ENCODE assay signal across 9 cellular contexts in the genomic region with DNA sequence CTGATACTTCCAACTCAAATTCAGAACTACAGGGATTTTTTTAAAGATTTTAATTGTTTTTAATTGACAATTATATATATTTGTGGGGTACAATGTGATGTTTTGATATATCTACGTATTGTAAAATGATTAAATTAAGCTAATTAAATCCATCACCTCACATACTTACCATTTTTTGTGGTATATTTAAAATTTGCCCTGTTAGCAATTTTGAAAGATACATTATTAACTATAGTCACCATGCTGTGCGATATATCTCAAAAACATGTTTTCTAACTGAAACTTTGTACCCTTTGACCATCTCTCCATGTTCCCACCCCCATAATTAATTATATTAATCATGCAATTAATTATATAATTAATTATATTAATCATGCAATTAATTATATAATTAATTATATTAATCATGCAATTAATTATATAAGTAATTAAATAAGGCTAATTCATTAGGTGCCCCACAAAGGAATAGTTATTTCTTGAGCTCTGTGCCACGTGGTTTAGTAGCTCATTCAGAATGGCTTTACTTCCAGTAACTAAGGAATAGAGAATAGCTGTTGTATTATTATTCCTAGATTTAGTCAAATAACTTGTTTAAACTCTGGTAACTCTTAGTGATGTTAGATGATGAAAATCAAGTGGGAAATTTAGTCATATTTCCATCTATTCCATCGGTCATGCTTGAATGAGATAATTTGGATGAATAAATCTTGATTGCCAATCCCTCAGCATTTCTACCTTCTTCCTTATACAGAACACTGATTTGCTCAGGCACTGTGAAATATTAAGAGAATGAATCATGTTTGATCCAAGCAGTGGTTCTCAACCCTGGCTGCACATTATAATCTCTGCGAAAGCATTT. TPM values are rescaled to one million over a fixed set of nuclear protein-coding genes. Genes with fewer than 3 reads are reported as not detected.
DNase-seq lines count a peak whose midpoint lies in the region; ATAC-seq and TF ChIP-seq lines count a peak whose summit lies in the region.
"Had no signal": no experiment of that assay in that cellular context is flagged by ENCODE, and none has a peak within 500 bp of the region (broad histone marks: within the 10 kb centered on the region; RNA-seq: fewer than 3 reads in every experiment).

No MANE protein-coding gene starts in this region.

- peak; percentile 8 for DNase-seq in PC-3
- DNase-seq in endothelial cell (ENCODE audit: low spot score), result no peak
- DNase-seq in osteocyte (ENCODE audit: extremely low spot score, unreplicated experiment), result no peak
- DNase-seq in mesenteric fat pad (ENCODE audit: low spot score), result no peak
- no peak for DNase-seq in iPS-NIHi7 (ENCODE audit: extremely low spot score)

- no peaks in the 10 kb centered on the region for H4K20me1 ChIP-seq in PC-3 (ENCODE audit: low read length)

- H3K27ac ChIP-seq in PC-3 (ENCODE audit: low read length), result no peak overlapping the region
- H3K27ac ChIP-seq: esophagus muscularis mucosa had no signal

- no peaks in the 10 kb centered on the region for H3K4me1 Mint-ChIP-seq in endothelial cell (ENCODE audit: unreplicated experiment)
- peaks cover 5% of the 10 kb centered on the region for H3K4me1 Mint-ChIP-seq in osteocyte (ENCODE audit: unreplicated experiment)

- H3K27me3 ChIP-seq in PC-3 (ENCODE audit: low read length), result no peaks in the 10 kb centered on the region
- H3K27me3 ChIP-seq: esophagus muscularis mucosa had no signal

- no peaks in the 10 kb centered on the region for H3F3A ChIP-seq in PC-3 (ENCODE audit: low read length, unreplicated experiment)

- H3K9me3 Mint-ChIP-seq in endothelial cell (ENCODE audit: unreplicated experiment), result no peaks in the 10 kb centered on the region
- no peaks in the 10 kb centered on the region for H3K9me3 Mint-ChIP-seq in osteocyte (ENCODE audit: unreplicated experiment)

- H3K27ac Mint-ChIP-seq in endothelial cell (ENCODE audit: unreplicated experiment), result no peak overlapping the region
- H3K27ac Mint-ChIP-seq in osteocyte (ENCODE audit: unreplicated experiment), result no peak overlapping the region

- H2AFZ ChIP-seq in PC-3 (ENCODE audit: low read length), result peak overlapping the region; percentile 100

- POLR2A ChIA-PET in PC-3 (lab: Charles Lee; ENCODE audit: unreplicated experiment), result no interaction called here

- no peaks in the 10 kb centered on the region for H3K9me2 ChIP-seq in PC-3 (replicated peaks; ENCODE audit: low read length)

- no peaks in the 10 kb centered on the region for H3K36me3 Mint-ChIP-seq in endothelial cell (ENCODE audit: low read depth, unreplicated experiment)
- no peaks in the 10 kb centered on the region for H3K36me3 Mint-ChIP-seq in osteocyte (ENCODE audit: unreplicated experiment)

- H3K79me2 ChIP-seq in PC-3 (ENCODE audit: low read length), result no peaks in the 10 kb centered on the region

- ATAC-seq in GM18511 (IDR thresholded peaks at IDR 0.05; ENCODE audit: unreplicated experiment), result peak; percentile 1
- peak; percentile 56 for ATAC-seq in PC-3
- no peak for ATAC-seq in GM18868 (IDR thresholded peaks at IDR 0.05; ENCODE audit: unreplicated experiment)
- ATAC-seq in HG02610 (IDR thresholded peaks at IDR 0.05; ENCODE audit: unreplicated experiment), result no peak

- intact Hi-C loops in PC-3 (cut with micrococcal nuclease), result no loop called here

- H3K4me3 Mint-ChIP-seq in endothelial cell (ENCODE audit: unreplicated experiment) (peak overlapping the region; percentile 88), osteocyte (ENCODE audit: unreplicated experiment) (peak overlapping the region; percentile 86)

- no peaks in the 10 kb centered on the region for H3K36me3 ChIP-seq in PC-3 (ENCODE audit: low read depth, low read length)
- H3K36me3 ChIP-seq: esophagus muscularis mucosa had no signal

- peaks cover 6% of the 10 kb centered on the region; the same call in 1 of the 2 replicates for H3K4me1 ChIP-seq in PC-3 (ENCODE audit: insufficient read depth, low read length)

- H3K4me2 ChIP-seq in PC-3 (ENCODE audit: low read length), result peak overlapping the region; percentile 94

- no TSS peak for BruUV-seq in PC-3 (replicated peaks; lab: Mats Ljungman, UMichigan)

- H3K9ac ChIP-seq in PC-3 (ENCODE audit: low read length), result no peak overlapping the region

- H3K27me3 Mint-ChIP-seq in endothelial cell (ENCODE audit: unreplicated experiment) (peaks cover 2% of the 10 kb centered on the region), osteocyte (ENCODE audit: unreplicated experiment) (peaks cover 3% of the 10 kb centered on the region)

- no peak for TF ChIP-seq CTCF in PC-3 (conservative IDR thresholded peaks at IDR 0.05; ENCODE audit: low read depth, low read length)
- TF ChIP-seq CTCF in endothelial cell (IDR thresholded peaks at IDR 0.05; ENCODE audit: unreplicated experiment), result no peak
- no peak for TF ChIP-seq CTCF in osteocyte (IDR thresholded peaks at IDR 0.05)

- CTCF ChIA-PET in PC-3 (lab: Charles Lee), result interaction anchor here (2.1 kb wide), 1 partner anchor 245 kb away, joined by 23 read pairs; no protein-coding TSS in a partner anchor

- H3K9me3 ChIP-seq in PC-3 (ENCODE audit: low read length), result no peaks in the 10 kb centered on the region
- H3K9me3 ChIP-seq: esophagus muscularis mucosa had no signal

- peak overlapping the region; percentile 87 for H3K4me3 ChIP-seq in PC-3 (ENCODE audit: low read length)

RNA-seq across cellular contexts. Expression of gene PTP4A1, which starts 25.1 kb away (rescaled TPM):
- 29.9 and 45.7 TPM in 2 replicates for total RNA-seq in PC-3 (2014; rRNA removed)
- 58.6 TPM for total RNA-seq in endothelial cell (ENCODE audit: unreplicated experiment)
- 58.7 and 62.4 TPM in 2 replicates for total RNA-seq in osteocyte
- total RNA-seq in mesenteric fat pad, result 34.3 TPM

RNA-seq across cellular contexts. Expression of gene PHF3, which starts 38.2 kb away (rescaled TPM):
- 17.9 and 21.8 TPM in 2 replicates for total RNA-seq in PC-3 (2014; rRNA removed)
- 47.9 TPM for total RNA-seq in endothelial cell (ENCODE audit: unreplicated experiment)
- 45.9 and 51.5 TPM in 2 replicates for total RNA-seq in osteocyte
- 41.2 TPM for total RNA-seq in mesenteric fat pad

Comparison
In these comparisons a context has a peak if more than half of its experiments do, and no peak if none do; other contexts are left out.
1. ATAC-seq: peak in GM18511 (single experiment) and PC-3 (single experiment); none in GM18868 (single experiment) and HG02610 (single experiment).